In the genomic region with DNA sequence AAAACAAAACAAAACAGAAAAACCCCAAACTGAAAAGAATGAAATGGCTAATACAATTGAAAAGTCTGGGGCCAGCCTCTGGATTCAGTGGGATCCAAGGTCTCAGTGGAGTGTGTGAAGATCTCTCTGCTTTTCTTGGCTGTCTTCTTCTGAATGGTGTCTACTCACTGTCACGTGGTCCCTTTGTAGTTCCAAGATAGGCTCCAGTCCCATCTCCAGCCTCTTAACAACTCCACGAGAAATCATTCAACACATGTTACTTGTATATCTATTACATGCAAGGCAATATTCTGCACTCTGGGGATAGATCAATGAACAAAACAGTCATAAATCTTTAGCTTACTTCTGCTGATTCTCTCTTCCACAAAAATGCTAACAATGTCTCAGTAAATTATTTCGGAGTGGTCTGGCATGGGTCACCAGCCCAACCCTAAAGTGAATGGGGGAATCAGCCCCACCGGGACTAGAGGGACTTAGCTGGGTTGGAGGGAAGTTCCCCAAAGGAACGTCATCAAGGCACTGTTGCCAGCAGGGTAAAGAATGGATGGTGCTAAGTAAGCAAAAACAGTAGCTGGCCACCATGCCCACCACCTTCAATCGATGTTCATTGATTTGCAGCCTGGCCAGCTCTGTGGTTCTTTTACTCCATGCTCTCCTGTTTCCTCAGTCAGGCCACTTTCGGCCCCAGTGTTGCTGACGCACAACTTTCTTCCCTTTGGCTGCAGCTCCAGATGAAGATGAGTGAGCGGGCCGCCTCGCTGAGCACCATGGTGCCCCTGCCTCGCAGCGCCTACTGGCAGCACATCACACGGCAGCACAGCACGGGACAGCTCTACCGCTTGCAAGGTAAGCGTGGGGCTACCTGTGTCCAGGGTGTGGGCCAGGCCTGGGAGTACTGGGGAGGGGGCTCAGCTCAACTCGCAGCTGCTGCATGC, we compare ENCODE assay signal across 18 cellular contexts.
DNase-seq lines count a peak whose midpoint lies in the region; ATAC-seq and TF ChIP-seq lines count a peak whose summit lies in the region.
"Had no signal": no experiment of that assay in that cellular context is flagged by ENCODE, and none has a peak within 500 bp of the region (broad histone marks: within the 10 kb centered on the region; RNA-seq: fewer than 3 reads in every experiment).

No MANE protein-coding gene starts in this region.

- H3K27ac ChIP-seq in neuronal stem cell (replicated peaks; ENCODE audit: low read length) (no peak overlapping the region), aorta (ENCODE audit: low read depth in 1 of 2, low read length in 2 of 2) (no peak overlapping the region)
- H3K27ac ChIP-seq: GM23248 had no signal

- no peak overlapping the region for H4K91ac ChIP-seq in neuronal stem cell (ENCODE audit: low read depth, low read length, poor library complexity)

- H3K27me3 Mint-ChIP-seq in stimulated activated naive CD8-positive, alpha-beta T cell treated with anti-CD3 and anti-CD28 coated beads, Interleukin-15, amount 100 ng/mL, for 72 hours = peaks cover 15% of the 10 kb centered on the region

- H3K4ac ChIP-seq in neuronal stem cell (ENCODE audit: low read length) = no peak overlapping the region

- H3K18ac ChIP-seq in neuronal stem cell (ENCODE audit: low read length) = peak overlapping the region; percentile 5

- H2BK15ac ChIP-seq in neuronal stem cell (ENCODE audit: low read length) = no peak overlapping the region

- no peaks in the 10 kb centered on the region for H3K9me3 Mint-ChIP-seq in stimulated activated naive CD8-positive, alpha-beta T cell treated with anti-CD3 and anti-CD28 coated beads, Interleukin-15, amount 100 ng/mL, for 72 hours
- H3K9me3 Mint-ChIP-seq: CD4-positive, alpha-beta T cell; HFFc6 had no signal

- no peaks in the 10 kb centered on the region for H3K36me3 ChIP-seq in neuronal stem cell (replicated peaks in 1 of 2; ENCODE audit: control insufficient read depth in 2 of 2, insufficient read depth in 2 of 2, low read length in 2 of 2)
- H3K36me3 ChIP-seq in aorta (ENCODE audit: control insufficient read depth in 1 of 2, insufficient read depth in 2 of 2, low read length in 1 of 2) = no peaks in the 10 kb centered on the region

- no peak overlapping the region for H2AFZ ChIP-seq in neuronal stem cell (ENCODE audit: low read length)
- H2AFZ ChIP-seq: GM23248 had no signal

- no peak for TF ChIP-seq CTCF in fibroblast of mammary gland (conservative IDR thresholded peaks at IDR 0.05; ENCODE audit: control insufficient read depth, insufficient read depth, low read depth, low read length)

- no peak overlapping the region for H3K14ac ChIP-seq in neuronal stem cell (ENCODE audit: low read length)

- no peak overlapping the region for H3K9ac ChIP-seq in neuronal stem cell (ENCODE audit: low read depth, low read length, poor library complexity)
- H3K9ac ChIP-seq: GM23248 had no signal

- peak; percentile 33 for ATAC-seq in stimulated activated naive CD8-positive, alpha-beta T cell treated with anti-CD3 and anti-CD28 coated beads, Interleukin-15, amount 100 ng/mL, for 72 hours
- ATAC-seq in stimulated activated naive CD8-positive, alpha-beta T cell treated with anti-CD3 and anti-CD28 coated beads, Interleukin-15, Interleukin-2, amounts not matched to agents 100 U/mL and 50 U/mL, for 24 hours = no peak
- ATAC-seq in aorta (ENCODE audit: low FRiP score) = peak; percentile 54

- H3K23ac ChIP-seq in neuronal stem cell (ENCODE audit: low read depth, low read length, poor library complexity) = peak overlapping the region; percentile 86

- no peaks in the 10 kb centered on the region for H3K4me1 Mint-ChIP-seq in stimulated activated naive CD8-positive, alpha-beta T cell treated with anti-CD3 and anti-CD28 coated beads, Interleukin-15, amount 100 ng/mL, for 72 hours

- no peak overlapping the region for H3K4me3 Mint-ChIP-seq in stimulated activated naive CD8-positive, alpha-beta T cell treated with anti-CD3 and anti-CD28 coated beads, Interleukin-15, amount 100 ng/mL, for 72 hours
- H3K4me3 Mint-ChIP-seq: CD4-positive, alpha-beta T cell; HFFc6 had no signal

- no peak overlapping the region for H2BK12ac ChIP-seq in neuronal stem cell (ENCODE audit: low read length)

- peak overlapping the region; percentile 93 for H2BK5ac ChIP-seq in neuronal stem cell (ENCODE audit: low read length)

- H3K4me3 ChIP-seq in fibroblast of mammary gland (ENCODE audit: control insufficient read depth, low read depth, low read length) = no peak overlapping the region
- no peak overlapping the region for H3K4me3 ChIP-seq in neuronal stem cell (ENCODE audit: low read length in 2 of 2)
- H3K4me3 ChIP-seq in aorta (ENCODE audit: low read length in 2 of 2) = no peak overlapping the region
- H3K4me3 ChIP-seq: GM23248 had no signal

- no peak for DNase-seq in stimulated activated naive CD8-positive, alpha-beta T cell treated with anti-CD3 and anti-CD28 coated beads, Interleukin-15, amount 100 ng/mL, for 72 hours
- DNase-seq in stimulated activated naive CD8-positive, alpha-beta T cell treated with anti-CD3 and anti-CD28 coated beads, Interleukin-15, Interleukin-2, amounts not matched to agents 100 U/mL and 50 U/mL, for 24 hours = no peak
- DNase-seq in fibroblast of mammary gland (ENCODE audit: low read depth) (peak; percentile 55), neuronal stem cell (ENCODE audit: low spot score) (no peak), aorta (peak in 1 of 2 donors; percentile 76), HK-2 (ENCODE audit: unreplicated experiment) (no peak), NOMO-1 treated with DMSO at 0.1 percent for 48 hours (lab: John Stamatoyannopoulos, UW; ENCODE audit: unreplicated experiment) (no peak), hepatic stellate cell (ENCODE audit: low spot score) (no peak)
- DNase-seq: 8988T; AML-193; CD4-positive, alpha-beta T cell; DMS79 treated with DMSO at 0.1 percent for 48 hours; NCI-H1417 treated with DMSO at 0.1 percent for 48 hours; NCI-H2029 treated with DMSO at 0.1 percent for 48 hours; NCI-H510A; SHP77 treated with DMSO at 0.1 percent for 48 hours had no signal

- H3K27me3 ChIP-seq in neuronal stem cell (ENCODE audit: control insufficient read depth in 3 of 3, insufficient read depth in 3 of 3, low read depth in 1 of 3, low read length in 3 of 3) (no peaks in the 10 kb centered on the region), aorta (ENCODE audit: control insufficient read depth in 1 of 2, insufficient read depth in 2 of 2, low read length in 1 of 2) (no peaks in the 10 kb centered on the region)

- no peak overlapping the region for H2BK120ac ChIP-seq in neuronal stem cell (ENCODE audit: low read depth, low read length)

- H2AK5ac ChIP-seq in neuronal stem cell (ENCODE audit: low read depth, low read length) = no peak overlapping the region

- intact Hi-C loops in aorta (cut with DNase I) = loop anchor here (10.0 kb wide), 3 partner anchors 168 to 548 kb away; a partner anchor contains a TSS

- no peak overlapping the region for H4K8ac ChIP-seq in neuronal stem cell (ENCODE audit: low read depth, low read length)

- no peaks in the 10 kb centered on the region for H3K79me1 ChIP-seq in neuronal stem cell (ENCODE audit: low read depth, low read length)

- H3K4me1 ChIP-seq in neuronal stem cell (ENCODE audit: control insufficient read depth in 2 of 2, insufficient read depth in 1 of 2, low read depth in 1 of 2, low read length in 2 of 2) (no peaks in the 10 kb centered on the region), aorta (ENCODE audit: control insufficient read depth in 1 of 2, insufficient read depth in 2 of 2, low read length in 2 of 2) (no peaks in the 10 kb centered on the region)

- WGBS in neuronal stem cell (ENCODE audit: extremely low coverage in 2 of 2, insufficient read length in 2 of 2, insufficient replicate concordance in 1 of 2), 2 donors = no CpG with 5 or more reads among the region's 18 CpGs
- WGBS in aorta, 2 donors = 85 to 87% methylated on average over 18 of the region's 18 CpGs

- H3K27ac Mint-ChIP-seq in stimulated activated naive CD8-positive, alpha-beta T cell treated with anti-CD3 and anti-CD28 coated beads, Interleukin-15, amount 100 ng/mL, for 72 hours = no peak overlapping the region
- H3K27ac Mint-ChIP-seq: CD4-positive, alpha-beta T cell; HFFc6 had no signal

- no peak overlapping the region for H3K4me2 ChIP-seq in neuronal stem cell (ENCODE audit: insufficient read depth, low read length, poor library complexity, severe bottlenecking)

- no peaks in the 10 kb centered on the region for H3K9me3 ChIP-seq in neuronal stem cell (replicated peaks in 1 of 2; ENCODE audit: control insufficient read depth in 2 of 2, insufficient read depth in 1 of 2, low read depth in 1 of 2, low read length in 2 of 2)
- H3K9me3 ChIP-seq in aorta (ENCODE audit: control insufficient read depth, low read length) = no peaks in the 10 kb centered on the region
